7 cellular contexts compared by ENCODE assay signal in genomic region chr5:37899037-37899436, GRCh38. TPM values are rescaled to one million over a fixed set of nuclear protein-coding genes. Genes with fewer than 3 reads are reported as not detected.
"Had no signal": no experiment of that assay in that cellular context is flagged by ENCODE, and none has a peak within 500 bp of the region (broad histone marks: within the 10 kb centered on the region; RNA-seq: fewer than 3 reads in every experiment).

No MANE protein-coding gene starts in this region.

- H3K4me2 ChIP-seq: GM23338, KMS-11 had no signal

- DNase-seq: H9, HCEC 1CT, KBM-7 had no signal

- H3K9ac ChIP-seq: KMS-11 had no signal

- ATAC-seq: GM23338, HepG2 had no signal

- H3K4me3 ChIP-seq: GM23338 had no signal

- H2AFZ ChIP-seq: GM23338 had no signal

- H3K27ac ChIP-seq: HL-60, KMS-11 had no signal

RNA-seq across cellular contexts. Expression of gene GDNF, which starts 59.2 kb away (rescaled TPM):
- total RNA-seq: H9 had no signal
